In genomic region chr11:126034026-126034822, GRCh38 we compare ENCODE assay signal across 28 cellular contexts. TPM values are rescaled to one million over a fixed set of nuclear protein-coding genes. Genes with fewer than 3 reads are reported as not detected.
DNase-seq lines count a peak whose midpoint lies in the region; ATAC-seq and TF ChIP-seq lines count a peak whose summit lies in the region.
"Had no signal": no experiment of that assay in that cellular context is flagged by ENCODE, and none has a peak within 500 bp of the region (broad histone marks: within the 10 kb centered on the region; RNA-seq: fewer than 3 reads in every experiment).

No MANE protein-coding gene starts in this region.

- H3K79me1 ChIP-seq in mesenchymal stem cell (replicated peaks; ENCODE audit: low read length, poor library complexity, severe bottlenecking): no peaks in the 10 kb centered on the region

- ATAC-seq in HG02981 (IDR thresholded peaks at IDR 0.05; ENCODE audit: unreplicated experiment) (no peak), GM19455 (IDR thresholded peaks at IDR 0.05; ENCODE audit: unreplicated experiment) (no peak), gastrocnemius medialis (no peak)
- ATAC-seq: activated naive CD4-positive, alpha-beta T cell treated with anti-CD3 and anti-CD28 coated beads, Interleukin-2, amount 50 U/mL, for 72 hours; activated T-helper 17 cell treated with anti-CD3 and anti-CD28 coated beads, Interleukin-2, amount 50 U/mL, for 72 hours; HCT116; T-helper 17 cell had no signal

- TF ChIP-seq EP300 in sigmoid colon (IDR thresholded peaks at IDR 0.05): no peak

- H4K8ac ChIP-seq in mesenchymal stem cell (ENCODE audit: low read length): no peak overlapping the region

- no peaks in the 10 kb centered on the region for H3K27me3 Mint-ChIP-seq in endodermal cell (ENCODE audit: insufficient read depth)
- H3K27me3 Mint-ChIP-seq: activated T-helper 17 cell treated with anti-CD3 and anti-CD28 coated beads, Interleukin-2, amount 50 U/mL, for 72 hours had no signal

- H3K27ac ChIP-seq in endodermal cell (ENCODE audit: low read depth, low read length) (peak overlapping the region; percentile 73), mesenchymal stem cell (ENCODE audit: low read length, poor library complexity, severe bottlenecking) (no peak overlapping the region), sigmoid colon (peak overlapping the region; percentile 46 to 61 (median 49)), gastrocnemius medialis (no peak overlapping the region)
- H3K27ac ChIP-seq: ascending aorta, spleen had no signal

- no peak overlapping the region for H2BK15ac ChIP-seq in mesenchymal stem cell (ENCODE audit: low read depth, poor library complexity, severe bottlenecking)

- no peak overlapping the region for H3K4ac ChIP-seq in mesenchymal stem cell (ENCODE audit: low read depth in 1 of 2, low read length in 2 of 2)

- no peak overlapping the region for H2AK5ac ChIP-seq in mesenchymal stem cell (ENCODE audit: low read length, severe bottlenecking)

- peak overlapping the region; percentile 31 for H3K4me3 ChIP-seq in endodermal cell (ENCODE audit: low read length)
- peak overlapping the region in 1 of 2 experiments; percentile 58 for H3K4me3 ChIP-seq in mesenchymal stem cell (ENCODE audit: insufficient read depth in 1 of 2, low read depth in 1 of 2, low read length in 2 of 2)
- H3K4me3 ChIP-seq in sigmoid colon: no peak overlapping the region
- no peak overlapping the region for H3K4me3 ChIP-seq in gastrocnemius medialis
- H3K4me3 ChIP-seq: ascending aorta, spleen had no signal

- DNase-seq in endodermal cell (no peak), mesenchymal stem cell (no peak), sigmoid colon (no peak), gastrocnemius medialis (no peak)
- DNase-seq in activated naive CD4-positive, alpha-beta T cell (lab: John Stamatoyannopoulos, UW): no peak
- DNase-seq: activated CD4-positive, alpha-beta memory T cell treated with anti-CD3 and anti-CD28 coated beads, Interleukin-2, amount 10 ng/mL, durations not matched to agents 7 days and 5 days; activated CD4-positive, alpha-beta T cell treated with anti-CD3 and anti-CD28 coated beads for 1 hour; activated CD8-positive, alpha-beta memory T cell treated with anti-CD3 and anti-CD28 coated beads, Interleukin-2, amount 50 U/mL, for 48 hours; C1 segment of cervical spinal cord; caudate nucleus; COR-L47; cortex of kidney; DND-41; kidney glomerular epithelial cell; mammary epithelial cell; NCI-H1436; NCI-H82; occipital lobe; SK-N-SH; spleen; T-helper 17 cell had no signal

- H3K9me3 Mint-ChIP-seq in endodermal cell: no peaks in the 10 kb centered on the region
- H3K9me3 Mint-ChIP-seq: activated CD4-positive, alpha-beta memory T cell treated with anti-CD3 and anti-CD28 coated beads, Interleukin-2, amount 10 ng/mL, durations not matched to agents 7 days and 5 days; activated naive CD4-positive, alpha-beta T cell treated with anti-CD3 and anti-CD28 coated beads, Interleukin-2, amount 50 U/mL, for 72 hours; activated T-helper 17 cell treated with anti-CD3 and anti-CD28 coated beads, Interleukin-2, amount 50 U/mL, for 72 hours had no signal

- H3K27ac Mint-ChIP-seq in endodermal cell: peak overlapping the region; percentile 35
- H3K27ac Mint-ChIP-seq: activated CD4-positive, alpha-beta memory T cell treated with anti-CD3 and anti-CD28 coated beads, Interleukin-2, amount 10 ng/mL, durations not matched to agents 7 days and 5 days; activated naive CD4-positive, alpha-beta T cell treated with anti-CD3 and anti-CD28 coated beads, Interleukin-2, amount 50 U/mL, for 72 hours; activated T-helper 17 cell treated with anti-CD3 and anti-CD28 coated beads, Interleukin-2, amount 50 U/mL, for 72 hours; T-helper 17 cell had no signal

- H3K9ac ChIP-seq in endodermal cell (ENCODE audit: extremely low read depth, low read length, poor library complexity, severe bottlenecking): no peak overlapping the region
- H3K9ac ChIP-seq in mesenchymal stem cell (ENCODE audit: low read length): peak overlapping the region; percentile 64
- H3K9ac ChIP-seq: SK-N-SH had no signal

- H3K36me3 ChIP-seq in endodermal cell (ENCODE audit: control insufficient read depth, insufficient read depth, low read length): no peaks in the 10 kb centered on the region
- H3K36me3 ChIP-seq in mesenchymal stem cell (ENCODE audit: control insufficient read depth in 1 of 2, insufficient read depth in 2 of 2, low read depth in 1 of 2, low read length in 2 of 2): peaks cover 0 to 10% of the 10 kb centered on the region in 2 experiments
- no peaks in the 10 kb centered on the region for H3K36me3 ChIP-seq in sigmoid colon
- H3K36me3 ChIP-seq in gastrocnemius medialis: no peaks in the 10 kb centered on the region
- H3K36me3 ChIP-seq: ascending aorta, spleen had no signal

- H3K27me3 ChIP-seq in endodermal cell (ENCODE audit: control insufficient read depth, insufficient read depth, low read length, poor library complexity, severe bottlenecking) (no peaks in the 10 kb centered on the region), mesenchymal stem cell (ENCODE audit: control insufficient read depth in 1 of 2, insufficient read depth in 1 of 2, low read length in 2 of 2) (no peaks in the 10 kb centered on the region), sigmoid colon (no peaks in the 10 kb centered on the region), gastrocnemius medialis (no peaks in the 10 kb centered on the region)
- H3K27me3 ChIP-seq: ascending aorta had no signal

- H3K9me3 ChIP-seq in endodermal cell (ENCODE audit: control insufficient read depth, low read length): no peaks in the 10 kb centered on the region
- no peaks in the 10 kb centered on the region for H3K9me3 ChIP-seq in mesenchymal stem cell (ENCODE audit: control insufficient read depth, low read length)
- no peaks in the 10 kb centered on the region for H3K9me3 ChIP-seq in sigmoid colon
- no peaks in the 10 kb centered on the region for H3K9me3 ChIP-seq in gastrocnemius medialis
- H3K9me3 ChIP-seq: ascending aorta, SK-N-SH, spleen had no signal

- H3K36me3 Mint-ChIP-seq in endodermal cell (ENCODE audit: low read depth): no peaks in the 10 kb centered on the region
- H3K36me3 Mint-ChIP-seq: activated naive CD4-positive, alpha-beta T cell treated with anti-CD3 and anti-CD28 coated beads, Interleukin-2, amount 50 U/mL, for 72 hours had no signal

- H3K23ac ChIP-seq in mesenchymal stem cell (ENCODE audit: low read length in 2 of 2): no peak overlapping the region

- no peak overlapping the region for H2BK120ac ChIP-seq in mesenchymal stem cell (ENCODE audit: low read depth, low read length)

- intact Hi-C loops in sigmoid colon (cut with DNase I): no loop called here
- intact Hi-C loops in gastrocnemius medialis (cut with DNase I; ENCODE audit: low total_unique reads): no loop called here

- no peak overlapping the region for H2BK5ac ChIP-seq in mesenchymal stem cell (ENCODE audit: low read depth, low read length, poor library complexity, severe bottlenecking)

- no peak overlapping the region for H3K4me3 Mint-ChIP-seq in endodermal cell
- H3K4me3 Mint-ChIP-seq: activated CD4-positive, alpha-beta memory T cell treated with anti-CD3 and anti-CD28 coated beads, Interleukin-2, amount 10 ng/mL, durations not matched to agents 7 days and 5 days; activated T-helper 17 cell treated with anti-CD3 and anti-CD28 coated beads, Interleukin-2, amount 50 U/mL, for 72 hours; T-helper 17 cell had no signal

- TF ChIP-seq POLR2A in sigmoid colon (IDR thresholded peaks at IDR 0.05) (no peak), gastrocnemius medialis (IDR thresholded peaks at IDR 0.05) (no peak)

- TF ChIP-seq CTCF in endodermal cell (conservative IDR thresholded peaks at IDR 0.05) (no peak), sigmoid colon (IDR thresholded peaks at IDR 0.05) (no peak), gastrocnemius medialis (IDR thresholded peaks at IDR 0.05 in 4 of 5, conservative IDR thresholded peaks at IDR 0.05 in 1 of 5) (no peak)

- H3K4me1 Mint-ChIP-seq in endodermal cell: peaks cover 26% of the 10 kb centered on the region
- H3K4me1 Mint-ChIP-seq: activated T-helper 17 cell treated with anti-CD3 and anti-CD28 coated beads, Interleukin-2, amount 50 U/mL, for 72 hours; T-helper 17 cell had no signal

- H2BK12ac ChIP-seq in mesenchymal stem cell (ENCODE audit: low read length in 2 of 2): no peak overlapping the region

- no peak overlapping the region for H3K4me2 ChIP-seq in mesenchymal stem cell (ENCODE audit: low read length, poor library complexity, severe bottlenecking)
- H3K4me2 ChIP-seq: SK-N-SH had no signal

- H3K4me1 ChIP-seq in endodermal cell (ENCODE audit: control insufficient read depth, insufficient read depth, low read length) (no peaks in the 10 kb centered on the region), mesenchymal stem cell (ENCODE audit: control insufficient read depth, insufficient read depth, low read depth, low read length) (peaks cover 3% of the 10 kb centered on the region), sigmoid colon (peaks cover 0 to 75% (median 62%) of the 10 kb centered on the region in 4 donors), gastrocnemius medialis (peaks cover 0 to 2% of the 10 kb centered on the region in 2 donors)
- H3K4me1 ChIP-seq: ascending aorta had no signal

- no peak overlapping the region for H3K14ac ChIP-seq in mesenchymal stem cell (ENCODE audit: low read length in 2 of 2)

- no peak overlapping the region for H2AFZ ChIP-seq in mesenchymal stem cell (ENCODE audit: low read depth, low read length)

- H4K91ac ChIP-seq in mesenchymal stem cell (ENCODE audit: low read length): no peak overlapping the region

- 60% methylated on average over 3 to 9 of the region's 9 CpGs for WGBS in endodermal cell (ENCODE audit: insufficient coverage in 1 of 2, insufficient read length in 1 of 2), 2 experiments
- WGBS in mesenchymal stem cell: 45% methylated on average over 6 of the region's 9 CpGs
- 48 to 75% methylated on average over 9 of the region's 9 CpGs for WGBS in sigmoid colon, 2 donors

- in situ Hi-C loops in gastrocnemius medialis (cut with MboI; ENCODE audit: low sequenced_read_pairs in 4 of 4): no loop called here

- H3K18ac ChIP-seq in mesenchymal stem cell (ENCODE audit: low read depth in 1 of 2, low read length in 2 of 2): no peak overlapping the region

TF ChIP-seq in PFSK-1, 5 proteins besides CTCF, POLR2A, EP300 and RAD21:
- TF ChIP-seq SIN3A (IDR thresholded peaks at IDR 0.05; ENCODE audit: borderline replicate concordance, insufficient read depth, low read length) (no peak; the same call in 1 of the 2 replicates), TAF1 (IDR thresholded peaks at IDR 0.05; ENCODE audit: borderline replicate concordance, insufficient read depth, low read length) (peak; percentile 31; the same call in 1 of the 2 replicates), POLR2AphosphoS5 (IDR thresholded peaks at IDR 0.05; ENCODE audit: low read depth, low read length) (peak; percentile 41; the same call in 1 of the 2 replicates)

RNA-seq across cellular contexts. Expression of gene CDON, which starts 28.4 kb away (rescaled TPM):
- polyA plus RNA-seq in PFSK-1 (2012; ENCODE audit: insufficient read length, low read depth): 7.0 TPM
- total RNA-seq in endodermal cell: 10 to 100 TPM; 19.2 to 24.5 TPM
- polyA plus RNA-seq in endodermal cell (2013, experiment 1 of 2): 88.2 TPM
- polyA plus RNA-seq in endodermal cell (2013, experiment 2 of 2): 73.3 TPM
- 1.3 TPM for polyA plus RNA-seq in mesenchymal stem cell (2013, experiment 1 of 2)
- 1.1 TPM for polyA plus RNA-seq in mesenchymal stem cell (2013, experiment 2 of 2)
- total RNA-seq in sigmoid colon: 10 to 100 TPM; 48.9 to 88.1 (median 66.3) TPM
- polyA plus RNA-seq in sigmoid colon: 1 to 10 TPM in 1 of 3 donors, under 1 TPM in 2; under 0.01 to 3.4 (median 0.60) TPM
- 1 to 10 TPM; 1.0 to 2.0 (median 1.8) TPM for total RNA-seq in gastrocnemius medialis

Comparison
In these comparisons a context has a peak if more than half of its experiments do, and no peak if none do; other contexts are left out.
1. H3K27ac ChIP-seq: peak in endodermal cell (single experiment) and sigmoid colon (4 of 4); none in mesenchymal stem cell (single experiment) and gastrocnemius medialis (0 of 4).
2. RNA of gene CDON, which starts 28.4 kb away (total RNA-seq): 48.9 to 88.1 TPM in sigmoid colon and 19.2 to 24.5 TPM in endodermal cell; 1.0 to 2.0 TPM in gastrocnemius medialis; every median in the first group is over 4 times any median in the second.